In the genomic region with DNA sequence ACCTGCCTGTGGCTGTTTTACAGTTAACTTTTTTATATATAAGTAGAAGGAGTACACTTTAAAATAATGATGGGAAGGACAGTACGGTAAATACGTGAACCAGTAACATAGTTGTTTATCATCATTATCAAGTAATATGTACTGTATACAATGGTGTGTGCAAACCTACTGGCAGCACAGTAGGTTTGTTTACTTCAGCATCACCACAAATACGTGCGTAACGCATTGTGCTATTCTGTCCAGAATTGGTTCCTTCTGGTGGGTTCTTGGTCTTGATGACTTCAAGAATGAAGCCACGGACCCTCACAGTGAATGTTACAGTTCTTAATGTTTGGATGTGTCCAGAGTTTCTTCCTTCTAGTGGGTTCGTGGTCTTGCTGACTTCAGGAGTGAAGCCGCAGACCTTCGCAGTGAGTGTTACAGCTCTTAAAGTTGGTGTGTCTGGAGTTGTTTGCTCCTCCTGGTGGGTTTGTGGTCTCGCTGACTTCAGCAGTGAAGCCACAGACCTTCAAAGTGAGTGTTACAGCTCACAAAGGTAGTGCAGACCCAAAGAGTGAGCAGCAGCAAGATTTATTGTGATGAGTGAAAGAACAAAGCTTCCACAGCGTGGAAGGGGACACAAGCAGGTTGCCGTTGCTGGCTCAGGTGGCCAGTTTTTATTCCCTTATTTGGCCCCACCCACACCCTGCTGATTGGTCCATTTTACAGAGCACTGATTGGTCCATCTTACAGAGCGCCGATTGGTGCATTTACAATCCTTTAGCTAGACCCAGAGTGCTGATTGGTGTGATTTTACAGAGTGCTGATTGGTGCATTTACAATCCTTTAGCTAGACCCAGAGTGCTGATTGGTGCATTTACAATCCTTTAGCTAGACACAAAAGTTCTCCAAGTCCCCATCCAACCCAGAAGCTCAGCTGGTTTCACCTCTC, we compare ENCODE assay signal across 7 cellular contexts. TPM values are rescaled to one million over a fixed set of nuclear protein-coding genes. Genes with fewer than 3 reads are reported as not detected.
DNase-seq lines count a peak whose midpoint lies in the region; ATAC-seq lines count a peak whose summit lies in the region.
"Not testable (repeated sequence)": the region's sequence is repeated elsewhere in the genome, so short reads cannot be mapped to it uniquely, and the experiment has no call there.

No MANE protein-coding gene starts in this region.

- peak in 33 of 34 experiments; percentile 1 to 78 (median 33) for DNase-seq in T-cell
- DNase-seq in activated CD4-positive, alpha-beta memory T cell treated with anti-CD3 and anti-CD28 coated beads for 36 hours = peak; percentile 15
- DNase-seq in activated T-cell treated with anti-CD3 and anti-CD28 coated beads, Interleukin-2, amount 50 U/mL, for 48 hours = peak; percentile 29 to 41
- DNase-seq in activated naive CD4-positive, alpha-beta T cell treated with anti-CD3 and anti-CD28 coated beads, Interleukin-2, amount 50 U/mL, for 72 hours (ENCODE audit: low spot score in 2 of 2) = peak; percentile 4 to 59
- peak; percentile 12 to 25 (median 20) for DNase-seq in effector memory CD8-positive, alpha-beta T cell
- DNase-seq in stimulated activated CD4-positive, alpha-beta T cell treated with anti-CD3 and anti-CD28 coated beads, Interleukin-1b, Interleukin-23, amount 100 ng/mL, for 48 hours = peak; percentile 15
- peak; percentile 17 to 33 for DNase-seq in stimulated activated CD8-positive, alpha-beta memory T cell treated with anti-CD3 and anti-CD28 coated beads, Interleukin-7, amount 100 ng/mL, for 48 hours (ENCODE audit: extremely low read depth in 1 of 2, low read depth in 1 of 2)

- H3K4me3 Mint-ChIP-seq in T-cell = peak overlapping the region in 2 of 3 donors; percentile 12 to 59
- H3K4me3 Mint-ChIP-seq in activated CD4-positive, alpha-beta memory T cell treated with anti-CD3 and anti-CD28 coated beads for 36 hours = not testable (repeated sequence)
- peak overlapping the region; percentile 29 to 55 for H3K4me3 Mint-ChIP-seq in effector memory CD8-positive, alpha-beta T cell

- peak; percentile 67 to 84 (median 80) for ATAC-seq in T-cell (replicated peaks in 1 of 4)
- peak; percentile 46 to 57 for ATAC-seq in activated naive CD4-positive, alpha-beta T cell treated with anti-CD3 and anti-CD28 coated beads, Interleukin-2, amount 50 U/mL, for 72 hours
- ATAC-seq in effector memory CD8-positive, alpha-beta T cell (replicated peaks) = peak; percentile 83

- POLR2A ChIA-PET in T-cell (lab: Charles Lee) = interaction anchor here in 1 of 2 donors (0.6 kb wide), 1 partner anchor 28 kb away, joined by 3 read pairs; no protein-coding TSS in a partner anchor
- POLR2A ChIA-PET in activated CD4-positive, alpha-beta memory T cell treated with anti-CD3 and anti-CD28 coated beads for 36 hours (lab: Charles Lee) = not testable (repeated sequence)

- H3K9me3 Mint-ChIP-seq in T-cell = peaks cover 7 to 15% (median 8%) of the 10 kb centered on the region in 3 donors
- peaks cover 35% of the 10 kb centered on the region for H3K9me3 Mint-ChIP-seq in activated CD4-positive, alpha-beta memory T cell treated with anti-CD3 and anti-CD28 coated beads for 36 hours
- H3K9me3 Mint-ChIP-seq in activated naive CD4-positive, alpha-beta T cell treated with anti-CD3 and anti-CD28 coated beads, Interleukin-2, amount 50 U/mL, for 72 hours; effector memory CD8-positive, alpha-beta T cell: not testable (repeated sequence)

- not testable (repeated sequence) for H3K27me3 Mint-ChIP-seq in T-cell; activated CD4-positive, alpha-beta memory T cell treated with anti-CD3 and anti-CD28 coated beads for 36 hours; effector memory CD8-positive, alpha-beta T cell

- intact Hi-C loops in activated CD4-positive, alpha-beta memory T cell treated with anti-CD3 and anti-CD28 coated beads for 36 hours (cut with micrococcal nuclease) = not testable (repeated sequence)

- CTCF ChIA-PET in T-cell (lab: Charles Lee) = interaction anchor here in 1 of 2 donors (1.0 kb wide), 1 partner anchor 8 kb away, joined by 3 read pairs; no protein-coding TSS in a partner anchor
- CTCF ChIA-PET in activated CD4-positive, alpha-beta memory T cell treated with anti-CD3 and anti-CD28 coated beads for 36 hours (lab: Charles Lee) = interaction anchor here (1.1 to 1.4 kb wide), 2 partner anchors 8 to 48 kb away, joined by 3 to 6 read pairs; no protein-coding TSS in a partner anchor

- peak overlapping the region; percentile 89 to 92 for H3K27ac Mint-ChIP-seq in T-cell
- H3K27ac Mint-ChIP-seq in activated CD4-positive, alpha-beta memory T cell treated with anti-CD3 and anti-CD28 coated beads for 36 hours; activated naive CD4-positive, alpha-beta T cell treated with anti-CD3 and anti-CD28 coated beads, Interleukin-2, amount 50 U/mL, for 72 hours: not testable (repeated sequence)
- H3K27ac Mint-ChIP-seq in effector memory CD8-positive, alpha-beta T cell = peak overlapping the region; percentile 62 to 67

- H3K36me3 Mint-ChIP-seq in T-cell; activated CD4-positive, alpha-beta memory T cell treated with anti-CD3 and anti-CD28 coated beads for 36 hours; effector memory CD8-positive, alpha-beta T cell (ENCODE audit: insufficient read depth): not testable (repeated sequence)
- H3K36me3 Mint-ChIP-seq in activated naive CD4-positive, alpha-beta T cell treated with anti-CD3 and anti-CD28 coated beads, Interleukin-2, amount 50 U/mL, for 72 hours = peaks cover 8 to 15% of the 10 kb centered on the region in 2 donors

- H3K4me1 Mint-ChIP-seq in T-cell = peaks cover 0 to 16% (median 12%) of the 10 kb centered on the region in 3 donors
- not testable (repeated sequence) for H3K4me1 Mint-ChIP-seq in activated CD4-positive, alpha-beta memory T cell treated with anti-CD3 and anti-CD28 coated beads for 36 hours (ENCODE audit: low read depth); effector memory CD8-positive, alpha-beta T cell (ENCODE audit: low read depth in 2 of 2)

RNA-seq across cellular contexts. Expression of gene PGK1, which starts 30.6 kb away (rescaled TPM):
- 100 to 1,000 TPM; 199 to 264 (median 203) TPM for total RNA-seq in T-cell
- 100 to 1,000 TPM; 908 to 924 TPM for total RNA-seq in activated CD4-positive, alpha-beta memory T cell treated with anti-CD3 and anti-CD28 coated beads for 36 hours
- total RNA-seq in activated naive CD4-positive, alpha-beta T cell treated with anti-CD3 and anti-CD28 coated beads, Interleukin-2, amount 50 U/mL, for 72 hours = 1,000 to 10,000 TPM in 1 of 2 donors, 100 to 1,000 TPM in 1; 472 to 1,846 TPM

Comparison
In these comparisons a context has a peak if more than half of its experiments do, and no peak if none do; other contexts are left out.
1. Peak in every context shown above with its lines: DNase-seq and ATAC-seq.